In the genomic region with DNA sequence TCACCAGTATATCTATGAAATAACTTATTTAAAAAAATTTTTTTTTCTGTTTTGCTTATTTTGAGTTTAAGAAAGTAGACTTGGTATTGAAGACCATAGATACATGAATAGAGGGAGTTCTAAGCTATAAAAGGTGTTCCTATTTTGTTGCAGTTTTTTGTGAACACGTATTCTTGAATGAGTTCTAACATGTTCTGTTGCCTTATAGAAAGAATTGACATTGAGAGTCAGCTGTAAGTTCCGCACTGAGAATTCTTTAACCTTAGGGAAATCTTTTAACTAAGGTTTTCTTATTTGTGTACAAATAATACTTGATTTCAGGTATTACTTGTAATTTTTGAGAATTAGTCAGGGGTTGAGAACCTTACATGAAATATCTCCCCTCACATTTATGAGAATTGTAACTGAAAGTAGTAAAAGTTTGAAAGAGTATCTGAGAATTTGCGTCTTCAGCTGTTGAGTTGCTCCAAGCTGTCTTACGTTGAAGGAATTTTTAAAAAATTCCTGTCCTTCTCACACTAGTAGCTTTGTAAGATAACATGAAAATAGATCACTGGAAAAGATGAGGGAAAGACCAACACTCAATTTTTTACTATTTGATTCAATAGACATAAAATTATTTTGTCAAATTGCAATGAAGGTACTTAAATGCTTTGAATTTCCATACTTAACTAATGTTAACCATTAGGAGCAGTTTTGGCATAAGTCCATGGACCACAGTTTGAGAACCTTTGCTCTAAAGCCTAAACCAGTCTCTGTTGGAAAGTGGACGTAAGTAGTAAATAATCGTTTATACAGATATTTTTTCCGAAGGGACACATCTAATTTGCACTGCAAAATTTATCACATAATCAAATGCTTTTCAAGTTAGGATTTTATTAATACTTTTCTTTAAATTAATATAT, we compare ENCODE assay signal across 10 cellular contexts. TPM values are rescaled to one million over a fixed set of nuclear protein-coding genes. Genes with fewer than 3 reads are reported as not detected.
DNase-seq lines count a peak whose midpoint lies in the region; ATAC-seq and TF ChIP-seq lines count a peak whose summit lies in the region.
"Had no signal": no experiment of that assay in that cellular context is flagged by ENCODE, and none has a peak within 500 bp of the region (broad histone marks: within the 10 kb centered on the region; RNA-seq: fewer than 3 reads in every experiment).

No MANE protein-coding gene starts in this region.

- H3K9me3 ChIP-seq in T-helper 17 cell (ENCODE audit: control insufficient read depth, low read length, poor library complexity, severe bottlenecking) (no peaks in the 10 kb centered on the region), subcutaneous abdominal adipose tissue (ENCODE audit: control insufficient read depth in 5 of 5, low read length in 5 of 5) (no peaks in the 10 kb centered on the region)
- H3K9me3 ChIP-seq: neutrophil had no signal

- peaks cover 0 to 6% (median 2%) of the 10 kb centered on the region in 5 donors for H3K36me3 ChIP-seq in subcutaneous abdominal adipose tissue (ENCODE audit: control insufficient read depth in 5 of 5, insufficient read depth in 5 of 5, low read length in 5 of 5)

- no peaks in the 10 kb centered on the region for H3K27me3 ChIP-seq in subcutaneous abdominal adipose tissue (ENCODE audit: control insufficient read depth in 5 of 5, insufficient read depth in 4 of 5, low read length in 5 of 5)
- H3K27me3 ChIP-seq: neutrophil had no signal

- peak overlapping the region; percentile 99 for H3K4me3 Mint-ChIP-seq in activated T-cell treated with anti-CD3 and anti-CD28 coated beads, Interleukin-2, amount 50 U/mL, for 72 hours
- H3K4me3 Mint-ChIP-seq in T-helper 17 cell = peak overlapping the region; percentile 99

- H3K4me3 ChIP-seq in fibroblast of pulmonary artery (replicated peaks; ENCODE audit: low read depth, low read length) = peak overlapping the region; percentile 85
- H3K4me3 ChIP-seq in subcutaneous abdominal adipose tissue (ENCODE audit: low read depth in 1 of 5, low read length in 5 of 5) = peak overlapping the region in 4 of 5 donors; percentile 2 to 94 (median 32)

- no peak for ATAC-seq in activated T-cell treated with anti-CD3 and anti-CD28 coated beads, Interleukin-2, amount 50 U/mL, for 72 hours (replicated peaks in 1 of 2)
- ATAC-seq in T-helper 17 cell = no peak
- no peak for ATAC-seq in GM21367 (IDR thresholded peaks at IDR 0.05; ENCODE audit: unreplicated experiment)
- no peak for ATAC-seq in GM18867 (IDR thresholded peaks at IDR 0.05; ENCODE audit: unreplicated experiment)

- no peaks in the 10 kb centered on the region for H3K9me3 Mint-ChIP-seq in activated T-cell treated with anti-CD3 and anti-CD28 coated beads, Interleukin-2, amount 50 U/mL, for 72 hours

- peaks cover 0 to 63% (median 51%) of the 10 kb centered on the region in 5 donors for H3K4me1 ChIP-seq in subcutaneous abdominal adipose tissue (ENCODE audit: control insufficient read depth in 5 of 5, insufficient read depth in 5 of 5, low read length in 5 of 5)

- no peaks in the 10 kb centered on the region for H3K27me3 Mint-ChIP-seq in activated T-cell treated with anti-CD3 and anti-CD28 coated beads, Interleukin-2, amount 50 U/mL, for 72 hours (ENCODE audit: low read depth)
- no peaks in the 10 kb centered on the region for H3K27me3 Mint-ChIP-seq in T-helper 17 cell

- peak overlapping the region in 3 of 5 donors; percentile 81 to 99 (median 98) for H3K9ac ChIP-seq in subcutaneous abdominal adipose tissue (ENCODE audit: low read length in 5 of 5)

- DNase-seq in activated T-cell treated with anti-CD3 and anti-CD28 coated beads, Interleukin-2, amount 50 U/mL, for 72 hours = no peak
- no peak for DNase-seq in activated T-cell treated with anti-CD3 and anti-CD28 coated beads for 4 hours
- DNase-seq in T-helper 17 cell = no peak
- DNase-seq in fibroblast of pulmonary artery (ENCODE audit: low read depth) = no peak
- no peak for DNase-seq in GM19240 (ENCODE audit: insufficient read length, low spot score)
- DNase-seq: activated CD4-positive, alpha-beta T cell treated with anti-CD3 and anti-CD28 coated beads, Interleukin-2, amount 50 U/mL, for 4 hours had no signal

- H3K27ac ChIP-seq in subcutaneous abdominal adipose tissue (ENCODE audit: low read depth, low read length) = peak overlapping the region; percentile 97
- H3K27ac ChIP-seq: neutrophil had no signal

- H3K27ac Mint-ChIP-seq in activated T-cell treated with anti-CD3 and anti-CD28 coated beads, Interleukin-2, amount 50 U/mL, for 72 hours = peak overlapping the region; percentile 93
- peak overlapping the region; percentile 100 for H3K27ac Mint-ChIP-seq in T-helper 17 cell

- peaks cover 17 to 26% of the 10 kb centered on the region in 2 donors for H3K36me3 Mint-ChIP-seq in activated T-cell treated with anti-CD3 and anti-CD28 coated beads, Interleukin-2, amount 50 U/mL, for 72 hours (ENCODE audit: insufficient read depth in 2 of 2)
- no peaks in the 10 kb centered on the region for H3K36me3 Mint-ChIP-seq in T-helper 17 cell (ENCODE audit: low read depth)

- H3K4me1 Mint-ChIP-seq in activated T-cell treated with anti-CD3 and anti-CD28 coated beads, Interleukin-2, amount 50 U/mL, for 72 hours (ENCODE audit: low read depth) = peaks cover 37% of the 10 kb centered on the region
- H3K4me1 Mint-ChIP-seq in T-helper 17 cell = peaks cover 32% of the 10 kb centered on the region

- no peak for TF ChIP-seq CTCF in fibroblast of pulmonary artery (IDR thresholded peaks at IDR 0.05; ENCODE audit: low read length, missing control alignments)

RNA-seq across cellular contexts. Expression of a gene that starts 3.8 kb away (rescaled TPM):
- 10 to 100 TPM; 78.4 to 86.2 TPM for total RNA-seq in activated T-cell treated with anti-CD3 and anti-CD28 coated beads, Interleukin-2, amount 50 U/mL, for 72 hours
- total RNA-seq in T-helper 17 cell = 10 to 100 TPM; 58.9 to 75.1 TPM
